8 cellular contexts compared by ENCODE assay signal in genomic region chr2:26088038-26088643, GRCh38. TPM values are rescaled to one million over a fixed set of nuclear protein-coding genes. Genes with fewer than 3 reads are reported as not detected.
DNase-seq lines count a peak whose midpoint lies in the region; ATAC-seq and TF ChIP-seq lines count a peak whose summit lies in the region.

No MANE protein-coding gene starts in this region.

- peaks cover 58% of the 10 kb centered on the region for H3K4me1 Mint-ChIP-seq in activated CD4-positive, alpha-beta memory T cell treated with anti-CD3 and anti-CD28 coated beads for 36 hours (ENCODE audit: low read depth)
- peaks cover 48% of the 10 kb centered on the region for H3K4me1 Mint-ChIP-seq in activated CD4-positive, alpha-beta memory T cell treated with anti-CD3 and anti-CD28 coated beads, Interleukin-2, amount 10 ng/mL, durations not matched to agents 7 days and 5 days

- WGBS in testis, 2 donors, result 96 to 100% methylated on average over 1 of the region's 1 CpG

- no peak for ATAC-seq in HG03045 (IDR thresholded peaks at IDR 0.05; ENCODE audit: unreplicated experiment)
- no peak for ATAC-seq in GM18858 (IDR thresholded peaks at IDR 0.05; ENCODE audit: unreplicated experiment)

- no peak overlapping the region for H3K27ac Mint-ChIP-seq in activated CD4-positive, alpha-beta memory T cell treated with anti-CD3 and anti-CD28 coated beads for 36 hours
- H3K27ac Mint-ChIP-seq in activated CD4-positive, alpha-beta memory T cell treated with anti-CD3 and anti-CD28 coated beads, Interleukin-2, amount 10 ng/mL, durations not matched to agents 7 days and 5 days, result no peak overlapping the region

- H3K27ac ChIP-seq in testis, result no peak overlapping the region

- intact Hi-C loops in activated CD4-positive, alpha-beta memory T cell treated with anti-CD3 and anti-CD28 coated beads for 36 hours (cut with micrococcal nuclease), result loop anchor here (5.0 to 10.0 kb wide), 3 partner anchors 59 to 247 kb away; no protein-coding TSS in a partner anchor
- intact Hi-C loops in testis (cut with DNase I; ENCODE audit: low total_unique reads), result no loop called here

- no peak overlapping the region for H3K4me3 ChIP-seq in adipocyte (ENCODE audit: low read length)
- H3K4me3 ChIP-seq in testis, result no peak overlapping the region

- TF ChIP-seq POLR2A in testis (IDR thresholded peaks at IDR 0.05), result no peak

- H3K36me3 ChIP-seq in adipocyte (ENCODE audit: control insufficient read depth, insufficient read depth, low read length, severe bottlenecking) (peaks cover 5% of the 10 kb centered on the region), testis (ENCODE audit: low read depth, missing control alignments) (no peaks in the 10 kb centered on the region)

- peaks cover 12% of the 10 kb centered on the region for H3K4me1 ChIP-seq in adipocyte (ENCODE audit: control insufficient read depth, insufficient read depth, low read length)
- H3K4me1 ChIP-seq in testis, result no peaks in the 10 kb centered on the region

- peak; percentile 27 for DNase-seq in activated CD4-positive, alpha-beta memory T cell treated with anti-CD3 and anti-CD28 coated beads for 36 hours
- no peak for DNase-seq in activated CD4-positive, alpha-beta memory T cell treated with anti-CD3 and anti-CD28 coated beads, Interleukin-2, amount 10 ng/mL, durations not matched to agents 7 days and 5 days
- DNase-seq in adipocyte (ENCODE audit: low read depth) (peak; percentile 52), iPS-NIHi11 (ENCODE audit: low spot score) (peak; percentile 67), testis (no peak)

- peaks cover 3% of the 10 kb centered on the region for H3K36me3 Mint-ChIP-seq in activated CD4-positive, alpha-beta memory T cell treated with anti-CD3 and anti-CD28 coated beads for 36 hours
- H3K36me3 Mint-ChIP-seq in activated CD4-positive, alpha-beta memory T cell treated with anti-CD3 and anti-CD28 coated beads, Interleukin-2, amount 10 ng/mL, durations not matched to agents 7 days and 5 days (ENCODE audit: low read depth), result peaks cover 38% of the 10 kb centered on the region

- no peaks in the 10 kb centered on the region for H3K9me3 ChIP-seq in adipocyte (ENCODE audit: control insufficient read depth, low read length)
- no peaks in the 10 kb centered on the region for H3K9me3 ChIP-seq in testis

- POLR2A ChIA-PET in activated CD4-positive, alpha-beta memory T cell treated with anti-CD3 and anti-CD28 coated beads for 36 hours (lab: Charles Lee), result interaction anchor here (0.9 kb wide), 1 partner anchor 30 kb away, joined by 3 read pairs; no protein-coding TSS in a partner anchor
- POLR2A ChIA-PET in activated CD4-positive, alpha-beta memory T cell treated with anti-CD3 and anti-CD28 coated beads, Interleukin-2, amount 10 ng/mL, durations not matched to agents 7 days and 5 days (lab: Charles Lee), result interaction anchor here (1.0 to 5.8 kb wide), 4 partner anchors 13 to 54 kb away, joined by 3 to 41 read pairs (median 17); partner anchors contain the start of gene RAB10

- H3K9me3 Mint-ChIP-seq in activated CD4-positive, alpha-beta memory T cell treated with anti-CD3 and anti-CD28 coated beads for 36 hours, result peaks cover 3% of the 10 kb centered on the region
- H3K9me3 Mint-ChIP-seq in activated CD4-positive, alpha-beta memory T cell treated with anti-CD3 and anti-CD28 coated beads, Interleukin-2, amount 10 ng/mL, durations not matched to agents 7 days and 5 days, result peaks cover 4% of the 10 kb centered on the region

- no peaks in the 10 kb centered on the region for H3K27me3 Mint-ChIP-seq in activated CD4-positive, alpha-beta memory T cell treated with anti-CD3 and anti-CD28 coated beads for 36 hours
- H3K27me3 Mint-ChIP-seq in activated CD4-positive, alpha-beta memory T cell treated with anti-CD3 and anti-CD28 coated beads, Interleukin-2, amount 10 ng/mL, durations not matched to agents 7 days and 5 days, result no peaks in the 10 kb centered on the region

- H3K27me3 ChIP-seq in adipocyte (replicated peaks; ENCODE audit: control insufficient read depth, insufficient read depth, low read length) (no peaks in the 10 kb centered on the region), testis (no peaks in the 10 kb centered on the region)

- no peak overlapping the region for H3K9ac ChIP-seq in adipocyte (ENCODE audit: low read length)

- CTCF ChIA-PET in activated CD4-positive, alpha-beta memory T cell treated with anti-CD3 and anti-CD28 coated beads for 36 hours (lab: Charles Lee), result interaction anchor here (0.6 to 4.8 kb wide), 20 partner anchors 13 to 235 kb away, joined by 3 to 20 read pairs (median 5); partner anchors contain the start of gene RAB10
- CTCF ChIA-PET in activated CD4-positive, alpha-beta memory T cell treated with anti-CD3 and anti-CD28 coated beads, Interleukin-2, amount 10 ng/mL, durations not matched to agents 7 days and 5 days (lab: Charles Lee), result interaction anchor here (0.6 to 4.2 kb wide), 24 partner anchors 9 to 140 kb away, joined by 3 to 17 read pairs (median 4); partner anchors contain the start of gene RAB10

- no peak overlapping the region for H3K4me3 Mint-ChIP-seq in activated CD4-positive, alpha-beta memory T cell treated with anti-CD3 and anti-CD28 coated beads for 36 hours
- H3K4me3 Mint-ChIP-seq in activated CD4-positive, alpha-beta memory T cell treated with anti-CD3 and anti-CD28 coated beads, Interleukin-2, amount 10 ng/mL, durations not matched to agents 7 days and 5 days, result no peak overlapping the region

- TF ChIP-seq CTCF in LNCAP (IDR thresholded peaks at IDR 0.05), result peak; percentile 67
- TF ChIP-seq CTCF in testis (IDR thresholded peaks at IDR 0.05), result peak; percentile 32 to 58 (median 47)

RNA-seq across cellular contexts. Expression of gene RAB10, which starts 54.3 kb away (rescaled TPM):
- 100 to 1,000 TPM; 110 to 119 TPM for total RNA-seq in activated CD4-positive, alpha-beta memory T cell treated with anti-CD3 and anti-CD28 coated beads for 36 hours
- 100 to 1,000 TPM; 116 to 117 TPM for total RNA-seq in activated CD4-positive, alpha-beta memory T cell treated with anti-CD3 and anti-CD28 coated beads, Interleukin-2, amount 10 ng/mL, durations not matched to agents 7 days and 5 days
- 100 to 1,000 TPM in 1 of 2 donors, 10 to 100 TPM in 1; 96.8 to 112 TPM for total RNA-seq in testis
- 74.8 TPM for polyA plus RNA-seq in testis (ENCODE audit: insufficient read depth, low read depth, low replicate concordance)

Comparison
In these comparisons a context has a peak if more than half of its experiments do, and no peak if none do; other contexts are left out.
1. DNase-seq: peak in activated CD4-positive, alpha-beta memory T cell treated with anti-CD3 and anti-CD28 coated beads for 36 hours (single experiment), adipocyte (single experiment) and iPS-NIHi11 (single experiment); none in activated CD4-positive, alpha-beta memory T cell treated with anti-CD3 and anti-CD28 coated beads, Interleukin-2, amount 10 ng/mL, durations not matched to agents 7 days and 5 days (single experiment) and testis (single experiment).